Comparison of ENCODE assay signal across 20 cellular contexts in genomic region chr12:113298472-113298817, GRCh38. TPM values are rescaled to one million over a fixed set of nuclear protein-coding genes. Genes with fewer than 3 reads are reported as not detected.
A peak's percentile ranks its signal among the peaks of the same experiment; 100 is the strongest.
DNase-seq lines count a peak whose midpoint lies in the region; ATAC-seq, FAIRE-seq and TF ChIP-seq lines count a peak whose summit lies in the region.
"Had no signal": no experiment of that assay in that cellular context is flagged by ENCODE, and none has a peak within 500 bp of the region (broad histone marks: within the 10 kb centered on the region; RNA-seq: fewer than 3 reads in every experiment).

No MANE protein-coding gene starts in this region.

- H3K27me3 ChIP-seq in esophagus squamous epithelium = no peaks in the 10 kb centered on the region
- H3K27me3 ChIP-seq in trophoblast cell (ENCODE audit: insufficient read depth, low read length) = no peaks in the 10 kb centered on the region
- no peaks in the 10 kb centered on the region for H3K27me3 ChIP-seq in upper lobe of right lung
- H3K27me3 ChIP-seq in colonic mucosa = no peaks in the 10 kb centered on the region

- H2AK5ac ChIP-seq in trophoblast cell (ENCODE audit: low read length) = peak overlapping the region; percentile 13

- H3K4me3 ChIP-seq in esophagus squamous epithelium (no peak overlapping the region), trophoblast cell (ENCODE audit: low read depth, low read length) (no peak overlapping the region), upper lobe of right lung (no peak overlapping the region), colonic mucosa (no peak overlapping the region)
- H3K4me3 ChIP-seq: prostate gland had no signal

- H3K9ac ChIP-seq in trophoblast cell (ENCODE audit: low read length) (no peak overlapping the region), colonic mucosa (ENCODE audit: low read depth in 2 of 2, low read length in 2 of 2) (no peak overlapping the region)

- FAIRE-seq in GM19239 (lab: Jason Lieb, UNC) = no peak
- FAIRE-seq: RCC 7860 had no signal

- peak overlapping the region; percentile 58 for H3K27ac Mint-ChIP-seq in activated naive CD8-positive, alpha-beta T cell
- no peak overlapping the region for H3K27ac Mint-ChIP-seq in activated naive CD8-positive, alpha-beta T cell treated with anti-CD3 and anti-CD28 coated beads for 36 hours

- H3K4ac ChIP-seq in trophoblast cell (ENCODE audit: low read depth, low read length) = no peak overlapping the region

- H3K18ac ChIP-seq in trophoblast cell (ENCODE audit: low read length) = no peak overlapping the region

- H2BK12ac ChIP-seq in trophoblast cell (ENCODE audit: low read length) = peak overlapping the region; percentile 67

- H4K91ac ChIP-seq in trophoblast cell (ENCODE audit: low read depth, low read length) = no peak overlapping the region

- TF ChIP-seq CTCF in esophagus squamous epithelium (IDR thresholded peaks at IDR 0.05) (no peak), upper lobe of right lung (IDR thresholded peaks at IDR 0.05) (no peak), colonic mucosa (IDR thresholded peaks at IDR 0.05) (no peak)

- no peak overlapping the region for H3K4me3 Mint-ChIP-seq in activated naive CD8-positive, alpha-beta T cell
- H3K4me3 Mint-ChIP-seq in activated naive CD8-positive, alpha-beta T cell treated with anti-CD3 and anti-CD28 coated beads for 36 hours = no peak overlapping the region
- H3K4me3 Mint-ChIP-seq: immature natural killer cell had no signal

- H3K36me3 ChIP-seq in esophagus squamous epithelium (peaks cover 6 to 76% (median 9%) of the 10 kb centered on the region in 3 donors), trophoblast cell (ENCODE audit: control insufficient read depth in 1 of 2, insufficient read depth in 2 of 2, low read length in 2 of 2) (peaks cover 11 to 15% of the 10 kb centered on the region in 2 experiments), upper lobe of right lung (peaks cover 43% of the 10 kb centered on the region), colonic mucosa (no peaks in the 10 kb centered on the region)

- no peak overlapping the region for H3K4me2 ChIP-seq in trophoblast cell (ENCODE audit: low read length)

- peaks cover 6% of the 10 kb centered on the region for H3K36me3 Mint-ChIP-seq in activated naive CD8-positive, alpha-beta T cell
- H3K36me3 Mint-ChIP-seq in activated naive CD8-positive, alpha-beta T cell treated with anti-CD3 and anti-CD28 coated beads for 36 hours = peaks cover 16% of the 10 kb centered on the region

- no peak overlapping the region for H2AFZ ChIP-seq in trophoblast cell (ENCODE audit: insufficient read depth, low read length, poor library complexity)

- no peak overlapping the region for H4K8ac ChIP-seq in trophoblast cell (ENCODE audit: low read depth, low read length)

- H3K27ac ChIP-seq in esophagus squamous epithelium = peak overlapping the region in 3 of 4 donors; percentile 33 to 73 (median 59)
- no peak overlapping the region for H3K27ac ChIP-seq in trophoblast cell (ENCODE audit: low read depth, low read length)
- peak overlapping the region; percentile 67 for H3K27ac ChIP-seq in upper lobe of right lung
- H3K27ac ChIP-seq in colonic mucosa = no peak overlapping the region
- H3K27ac ChIP-seq: HL-60 had no signal

- 69 to 98% methylated on average over 5 of the region's 5 CpGs for WGBS in esophagus squamous epithelium, 2 donors
- no CpG with 5 or more reads among the region's 5 CpGs for WGBS in trophoblast cell (ENCODE audit: extremely low coverage, insufficient coverage, insufficient read length)

- H3K79me1 ChIP-seq in trophoblast cell (ENCODE audit: low read length) = peaks cover 10% of the 10 kb centered on the region

- H3K4me1 ChIP-seq in esophagus squamous epithelium = peaks cover 9 to 33% (median 15%) of the 10 kb centered on the region in 3 donors
- H3K4me1 ChIP-seq in trophoblast cell (ENCODE audit: control insufficient read depth in 1 of 2, insufficient read depth in 2 of 2, low read length in 2 of 2) = peaks cover 18 to 20% of the 10 kb centered on the region in 2 experiments
- H3K4me1 ChIP-seq in upper lobe of right lung = peaks cover 15% of the 10 kb centered on the region
- no peaks in the 10 kb centered on the region for H3K4me1 ChIP-seq in colonic mucosa
- H3K4me1 ChIP-seq: prostate gland had no signal

- H3K9me3 ChIP-seq in esophagus squamous epithelium = no peaks in the 10 kb centered on the region
- no peaks in the 10 kb centered on the region for H3K9me3 ChIP-seq in trophoblast cell (ENCODE audit: insufficient read depth, low read depth, low read length)
- no peaks in the 10 kb centered on the region for H3K9me3 ChIP-seq in upper lobe of right lung
- no peaks in the 10 kb centered on the region for H3K9me3 ChIP-seq in colonic mucosa
- H3K9me3 ChIP-seq: prostate gland had no signal

- H3K4me1 Mint-ChIP-seq in activated naive CD8-positive, alpha-beta T cell (ENCODE audit: low read depth) = peaks cover 14% of the 10 kb centered on the region
- peaks cover 7% of the 10 kb centered on the region for H3K4me1 Mint-ChIP-seq in activated naive CD8-positive, alpha-beta T cell treated with anti-CD3 and anti-CD28 coated beads for 36 hours

- no peak for TF ChIP-seq POLR2A in esophagus squamous epithelium (IDR thresholded peaks at IDR 0.05)

- H2BK5ac ChIP-seq in trophoblast cell (ENCODE audit: low read depth, low read length, poor library complexity) = no peak overlapping the region

- no peak overlapping the region for H3K23ac ChIP-seq in trophoblast cell (ENCODE audit: low read length)

- no peak for DNase-seq in activated naive CD8-positive, alpha-beta T cell treated with anti-CD3 and anti-CD28 coated beads for 36 hours
- DNase-seq in esophagus squamous epithelium (lab: John Stamatoyannopoulos, UW) (no peak), trophoblast cell (no peak), upper lobe of right lung (no peak), T-helper 9 cell (no peak), colonic mucosa (no peak), GM19239 (ENCODE audit: insufficient read length, low spot score) (no peak)
- DNase-seq: activated CD4-positive, alpha-beta T cell treated with anti-CD3 and anti-CD28 coated beads for 48 hours; activated T-cell treated with anti-CD3 and anti-CD28 coated beads for 4 hours; effector CD4-positive, alpha-beta T cell; HCEC 1CT; immature natural killer cell; Kasumi-1; NCI-H146; NCI-H510A treated with DMSO at 0.1 percent for 48 hours; stimulated activated CD4-positive, alpha-beta T cell treated with anti-CD3 and anti-CD28 coated beads, Interleukin-2, amount 100 ng/mL, for 24 hours had no signal

- no peak overlapping the region for H3K14ac ChIP-seq in trophoblast cell (ENCODE audit: low read length)

- no peaks in the 10 kb centered on the region for H3K9me3 Mint-ChIP-seq in activated naive CD8-positive, alpha-beta T cell (ENCODE audit: low read depth)
- H3K9me3 Mint-ChIP-seq in activated naive CD8-positive, alpha-beta T cell treated with anti-CD3 and anti-CD28 coated beads for 36 hours = no peaks in the 10 kb centered on the region
- H3K9me3 Mint-ChIP-seq: immature natural killer cell had no signal

- intact Hi-C loops in esophagus squamous epithelium (cut with DNase I) = no loop called here
- intact Hi-C loops in upper lobe of right lung (cut with DNase I) = no loop called here
- intact Hi-C loops in colonic mucosa (cut with DNase I) = no loop called here

- H4K12ac ChIP-seq in trophoblast cell (ENCODE audit: low read depth, low read length) = no peak overlapping the region

- H3K27me3 Mint-ChIP-seq in activated naive CD8-positive, alpha-beta T cell = no peaks in the 10 kb centered on the region
- no peaks in the 10 kb centered on the region for H3K27me3 Mint-ChIP-seq in activated naive CD8-positive, alpha-beta T cell treated with anti-CD3 and anti-CD28 coated beads for 36 hours

- peaks cover 6% of the 10 kb centered on the region for H3K79me2 ChIP-seq in trophoblast cell (ENCODE audit: control insufficient read depth, insufficient read depth, low read length, poor library complexity)

- ATAC-seq in upper lobe of right lung = no peak

- peak overlapping the region; percentile 53 for H2BK120ac ChIP-seq in trophoblast cell (ENCODE audit: insufficient read depth, low read length, poor library complexity)

RNA-seq across cellular contexts. Expression of gene SLC8B1, which starts 36.5 kb away (rescaled TPM):
- 10 to 100 TPM; 13.5 to 15.1 TPM for total RNA-seq in activated naive CD8-positive, alpha-beta T cell treated with anti-CD3 and anti-CD28 coated beads for 36 hours
- total RNA-seq in esophagus squamous epithelium (10 to 100 TPM; 19.6 to 31.9 (median 28.5) TPM), upper lobe of right lung (42.8 TPM), colonic mucosa (10 to 100 TPM; 34.3 to 44.1 TPM)
- 10.2 and 10.6 TPM in 2 replicates for polyA plus RNA-seq in trophoblast cell (2013)

RNA-seq across cellular contexts. Expression of gene PLBD2, which starts 59.9 kb away (rescaled TPM):
- 10 to 100 TPM; 14.8 to 15.5 TPM for total RNA-seq in activated naive CD8-positive, alpha-beta T cell treated with anti-CD3 and anti-CD28 coated beads for 36 hours
- total RNA-seq in esophagus squamous epithelium (10 to 100 TPM; 14.3 to 22.0 (median 17.1) TPM), upper lobe of right lung (41.0 TPM), colonic mucosa (10 to 100 TPM; 20.2 to 23.4 TPM)
- 43.9 and 46.8 TPM in 2 replicates for polyA plus RNA-seq in trophoblast cell (2013)

Comparison
In these comparisons a context has a peak if more than half of its experiments do, and no peak if none do; other contexts are left out.
1. H3K27ac ChIP-seq: peak in esophagus squamous epithelium (3 of 4) and upper lobe of right lung (single experiment); none in trophoblast cell (single experiment) and colonic mucosa (single experiment).